In genomic region chr12:121227294-121227693, GRCh38 we compare ENCODE assay signal across 9 cellular contexts. TPM values are rescaled to one million over a fixed set of nuclear protein-coding genes. Genes with fewer than 3 reads are reported as not detected.
DNase-seq lines count a peak whose midpoint lies in the region; ATAC-seq and TF ChIP-seq lines count a peak whose summit lies in the region.
"Had no signal": no experiment of that assay in that cellular context is flagged by ENCODE, and none has a peak within 500 bp of the region (broad histone marks: within the 10 kb centered on the region; RNA-seq: fewer than 3 reads in every experiment).

No MANE protein-coding gene starts in this region.

- CTCF ChIA-PET in Caco-2 (lab: Charles Lee) = interaction anchor here (1.0 to 1.2 kb wide), 2 partner anchors 9 to 218 kb away, joined by 3 read pairs; no protein-coding TSS in a partner anchor

- peaks cover 5% of the 10 kb centered on the region for H3K36me3 ChIP-seq in Caco-2 (ENCODE audit: control insufficient read depth, insufficient read depth, low read length)

- intact Hi-C loops in Caco-2 (cut with micrococcal nuclease; ENCODE audit: unreplicated experiment) = loop anchor here (1.0 to 5.0 kb wide), 4 partner anchors 10 to 115 kb away; partner anchors contain the start of genes CAMKK2 and P2RX4

- no peaks in the 10 kb centered on the region for H3K27me3 ChIP-seq in Caco-2 (replicated peaks; ENCODE audit: control insufficient read depth, insufficient read depth, low read length)

- no peaks in the 10 kb centered on the region for H3K27me3 Mint-ChIP-seq in Caco-2 (ENCODE audit: insufficient read depth, unreplicated experiment)

- H3K9me3 ChIP-seq in Caco-2 = no peaks in the 10 kb centered on the region

- TF ChIP-seq CTCF in Caco-2 (IDR thresholded peaks at IDR 0.05; ENCODE audit: insufficient read depth in 1 of 2, low read depth in 1 of 2, low read length in 1 of 2, severe bottlenecking in 1 of 2, unreplicated experiment in 1 of 2) (peak; percentile 18 to 24), epithelial cell of esophagus (IDR thresholded peaks at IDR 0.05; ENCODE audit: insufficient read depth, low read depth, low read length, missing control alignments) (no peak), foreskin fibroblast (IDR thresholded peaks at IDR 0.05; ENCODE audit: low read depth, low read length) (no peak)

- H3K4me3 ChIP-seq in Caco-2 (ENCODE audit: low read depth, low read length) (no peak overlapping the region), epithelial cell of esophagus (ENCODE audit: low read length) (no peak overlapping the region), foreskin fibroblast (ENCODE audit: low read depth in 1 of 2, low read length in 2 of 2) (no peak overlapping the region)

- peak; percentile 63 for ATAC-seq in GM19438 (IDR thresholded peaks at IDR 0.05; ENCODE audit: low read depth, unreplicated experiment)

- BruUV-seq in Caco-2 (replicated peaks; lab: Mats Ljungman, UMichigan) = no TSS peak

- peak overlapping the region; percentile 89 for H3K27ac Mint-ChIP-seq in Caco-2 (ENCODE audit: unreplicated experiment)

- peaks cover 29% of the 10 kb centered on the region for H3K36me3 Mint-ChIP-seq in Caco-2 (ENCODE audit: insufficient read depth, unreplicated experiment)

- peak overlapping the region; percentile 50 for H3K4me3 Mint-ChIP-seq in Caco-2 (ENCODE audit: unreplicated experiment)

- no peaks in the 10 kb centered on the region for H3K9me3 Mint-ChIP-seq in Caco-2 (ENCODE audit: unreplicated experiment)

- peaks cover 15% of the 10 kb centered on the region for H3K4me1 Mint-ChIP-seq in Caco-2 (ENCODE audit: low read depth, unreplicated experiment)

- H3K4me1 ChIP-seq in Caco-2 = peaks cover 42% of the 10 kb centered on the region

- DNase-seq in Caco-2 (peak; percentile 95 to 96), HT-29 (ENCODE audit: low spot score) (peak; percentile 86), epithelial cell of esophagus (ENCODE audit: low read depth) (peak; percentile 75), nucleus accumbens (lab: John Stamatoyannopoulos, UW) (no peak), GM03348 (ENCODE audit: low spot score) (no peak), activated gamma-delta T cell (lab: John Stamatoyannopoulos, UW) (no peak), foreskin fibroblast (no peak)
- DNase-seq: DND-41 had no signal

- POLR2A ChIA-PET in Caco-2 (lab: Charles Lee) = interaction anchor here (0.8 kb wide), 1 partner anchor 10 kb away, joined by 3 read pairs; no protein-coding TSS in a partner anchor

RNA-seq across cellular contexts. Expression of gene P2RX4, which starts 17.4 kb away (rescaled TPM):
- total RNA-seq in Caco-2 (2022) = 40.4 and 44.7 TPM in 2 replicates
- 11.2 and 15.5 TPM in 2 replicates for total RNA-seq in HT-29 (2014; rRNA removed; shearing (Covaris generic))

Comparison
In these comparisons a context has a peak if more than half of its experiments do, and no peak if none do; other contexts are left out.
1. DNase-seq: peak in Caco-2 (2 of 2), HT-29 (single experiment) and epithelial cell of esophagus (single experiment); none in nucleus accumbens (0 of 56), GM03348 (single experiment), activated gamma-delta T cell (single experiment) and foreskin fibroblast (0 of 2).
2. CTCF ChIP-seq: peak in Caco-2 (2 of 2); none in epithelial cell of esophagus (single experiment) and foreskin fibroblast (single experiment).